In the genomic region with DNA sequence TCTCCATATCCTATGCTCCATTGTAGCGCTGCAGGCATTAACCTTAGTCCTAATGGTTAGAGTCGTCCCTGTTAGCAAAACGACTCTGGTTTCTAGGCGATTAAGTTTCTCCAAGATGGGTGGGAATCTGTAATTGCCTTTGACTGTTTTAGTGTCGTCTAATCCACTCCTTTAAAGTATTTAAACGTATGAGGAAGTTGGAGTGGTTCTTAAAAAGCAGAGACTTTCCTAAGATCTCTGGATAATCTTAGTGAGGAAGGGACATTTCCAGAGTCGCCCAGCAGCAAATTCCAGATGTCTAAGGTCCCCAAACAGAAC, we compare ENCODE assay signal across 8 cellular contexts. TPM values are rescaled to one million over a fixed set of nuclear protein-coding genes. Genes with fewer than 3 reads are reported as not detected.
DNase-seq lines count a peak whose midpoint lies in the region; ATAC-seq and TF ChIP-seq lines count a peak whose summit lies in the region.

No MANE protein-coding gene starts in this region.

- peak overlapping the region; percentile 97 to 100 (median 100) for H3K4me3 Mint-ChIP-seq in CD4-positive, CD25-positive, alpha-beta regulatory T cell
- peak overlapping the region; percentile 99 for H3K4me3 Mint-ChIP-seq in endothelial cell (ENCODE audit: unreplicated experiment)

- H3K9ac ChIP-seq in PC-3 (ENCODE audit: low read length) = peak overlapping the region; percentile 93

- H3F3A ChIP-seq in PC-3 (ENCODE audit: low read length, unreplicated experiment) = no peaks in the 10 kb centered on the region

- CTCF ChIA-PET in PC-3 (lab: Charles Lee) = no interaction called here

- TSS peak; percentile 82 for BruUV-seq in PC-3 (replicated peaks; lab: Mats Ljungman, UMichigan)

- peak overlapping the region; percentile 100 for H3K27ac Mint-ChIP-seq in CD4-positive, CD25-positive, alpha-beta regulatory T cell
- H3K27ac Mint-ChIP-seq in endothelial cell (ENCODE audit: unreplicated experiment) = peak overlapping the region; percentile 100

- peaks cover 37% of the 10 kb centered on the region for H3K36me3 Mint-ChIP-seq in CD4-positive, CD25-positive, alpha-beta regulatory T cell
- no peaks in the 10 kb centered on the region for H3K36me3 Mint-ChIP-seq in endothelial cell (ENCODE audit: low read depth, unreplicated experiment)

- peak overlapping the region; percentile 93 for H3K4me3 ChIP-seq in CD4-positive, CD25-positive, alpha-beta regulatory T cell (ENCODE audit: low read depth, low read length)
- H3K4me3 ChIP-seq in PC-3 (ENCODE audit: low read length) (peak overlapping the region; percentile 88), neuron (ENCODE audit: low read length) (peak overlapping the region; percentile 90)

- H3K79me2 ChIP-seq in PC-3 (ENCODE audit: low read length) = peaks cover 55% of the 10 kb centered on the region

- H3K9me3 ChIP-seq in CD4-positive, CD25-positive, alpha-beta regulatory T cell (ENCODE audit: control insufficient read depth in 2 of 2, low read length in 2 of 2) = no peaks in the 10 kb centered on the region
- H3K9me3 ChIP-seq in PC-3 (ENCODE audit: low read length) (no peaks in the 10 kb centered on the region), neuron (ENCODE audit: low read length) (no peaks in the 10 kb centered on the region)

- no peaks in the 10 kb centered on the region for H3K27me3 ChIP-seq in CD4-positive, CD25-positive, alpha-beta regulatory T cell (ENCODE audit: control insufficient read depth, insufficient read depth, low read length)
- H3K27me3 ChIP-seq in PC-3 (ENCODE audit: low read length) = no peaks in the 10 kb centered on the region
- H3K27me3 ChIP-seq in neuron (ENCODE audit: insufficient read depth, low read length) = no peaks in the 10 kb centered on the region

- H2AFZ ChIP-seq in PC-3 (ENCODE audit: low read length) (peak overlapping the region; percentile 89), neuron (ENCODE audit: low read depth, low read length) (peak overlapping the region; percentile 15)

- peaks cover 32% of the 10 kb centered on the region for H3K4me1 ChIP-seq in CD4-positive, CD25-positive, alpha-beta regulatory T cell (ENCODE audit: control insufficient read depth, insufficient read depth, low read length, poor library complexity, severe bottlenecking)
- peaks cover 11% of the 10 kb centered on the region for H3K4me1 ChIP-seq in PC-3 (ENCODE audit: insufficient read depth, low read length)
- peaks cover 23% of the 10 kb centered on the region for H3K4me1 ChIP-seq in neuron (ENCODE audit: insufficient read depth, low read length)

- no peaks in the 10 kb centered on the region for H3K9me3 Mint-ChIP-seq in CD4-positive, CD25-positive, alpha-beta regulatory T cell
- no peaks in the 10 kb centered on the region for H3K9me3 Mint-ChIP-seq in endothelial cell (ENCODE audit: unreplicated experiment)

- H3K36me3 ChIP-seq in CD4-positive, CD25-positive, alpha-beta regulatory T cell (ENCODE audit: control insufficient read depth, insufficient read depth, low read length) = peaks cover 46% of the 10 kb centered on the region
- H3K36me3 ChIP-seq in PC-3 (ENCODE audit: low read depth, low read length) (peaks cover 20% of the 10 kb centered on the region), neuron (ENCODE audit: insufficient read depth, low read length) (peaks cover 50% of the 10 kb centered on the region)

- intact Hi-C loops in PC-3 (cut with micrococcal nuclease) = no loop called here

- peak overlapping the region; percentile 99 for H3K27ac ChIP-seq in CD4-positive, CD25-positive, alpha-beta regulatory T cell (ENCODE audit: insufficient read depth, low read length, poor library complexity, severe bottlenecking)
- no peak overlapping the region for H3K27ac ChIP-seq in PC-3 (ENCODE audit: low read length)

- ATAC-seq in CD4-positive, CD25-positive, alpha-beta regulatory T cell (ENCODE audit: low read depth in 2 of 2) = no peak
- ATAC-seq in PC-3 (no peak), GM21360 (IDR thresholded peaks at IDR 0.05; ENCODE audit: unreplicated experiment) (no peak)

- no peaks in the 10 kb centered on the region for H3K9me2 ChIP-seq in PC-3 (replicated peaks; ENCODE audit: low read length)

- POLR2A ChIA-PET in PC-3 (lab: Charles Lee; ENCODE audit: unreplicated experiment) = no interaction called here

- H3K4me1 Mint-ChIP-seq in CD4-positive, CD25-positive, alpha-beta regulatory T cell = peaks cover 38 to 71% (median 55%) of the 10 kb centered on the region in 4 donors
- peaks cover 14% of the 10 kb centered on the region for H3K4me1 Mint-ChIP-seq in endothelial cell (ENCODE audit: unreplicated experiment)

- no peaks in the 10 kb centered on the region for H4K20me1 ChIP-seq in PC-3 (ENCODE audit: low read length)

- no peak for TF ChIP-seq CTCF in PC-3 (conservative IDR thresholded peaks at IDR 0.05; ENCODE audit: low read depth, low read length)
- no peak for TF ChIP-seq CTCF in endothelial cell (IDR thresholded peaks at IDR 0.05; ENCODE audit: unreplicated experiment)

- no peak for DNase-seq in CD4-positive, CD25-positive, alpha-beta regulatory T cell
- no peak for DNase-seq in PC-3
- no peak for DNase-seq in endothelial cell (ENCODE audit: low spot score)
- DNase-seq in HT-29 (ENCODE audit: low spot score) = no peak
- DNase-seq in DMS153 treated with DMSO at 0.1 percent for 48 hours (lab: John Stamatoyannopoulos, UW; ENCODE audit: unreplicated experiment) = no peak
- DNase-seq in activated CD4-positive, alpha-beta T cell treated with anti-CD3 and anti-CD28 coated beads for 48 hours = no peak

- H3K4me2 ChIP-seq in PC-3 (ENCODE audit: low read length) = peak overlapping the region; percentile 85

- H3K27me3 Mint-ChIP-seq in CD4-positive, CD25-positive, alpha-beta regulatory T cell = no peaks in the 10 kb centered on the region
- H3K27me3 Mint-ChIP-seq in endothelial cell (ENCODE audit: unreplicated experiment) = peaks cover 13% of the 10 kb centered on the region

RNA-seq across cellular contexts. Expression of a gene that starts 0.3 kb away (rescaled TPM):
- total RNA-seq in CD4-positive, CD25-positive, alpha-beta regulatory T cell = 22.9 TPM
- polyA plus RNA-seq in CD4-positive, CD25-positive, alpha-beta regulatory T cell = 10 to 100 TPM; 66.8 to 99.3 (median 84.0) TPM
- total RNA-seq in PC-3 (2014; rRNA removed) = 54.4 and 57.6 TPM in 2 replicates
- 36.4 TPM for total RNA-seq in endothelial cell (ENCODE audit: unreplicated experiment)
- 19.2 and 20.1 TPM in 2 replicates for total RNA-seq in HT-29 (2014; rRNA removed; shearing (Covaris generic))

RNA-seq across cellular contexts. Expression of a gene that starts 0.5 kb away (rescaled TPM):
- total RNA-seq in CD4-positive, CD25-positive, alpha-beta regulatory T cell = 35.8 TPM
- 10 to 100 TPM; 23.8 to 37.8 (median 25.8) TPM for polyA plus RNA-seq in CD4-positive, CD25-positive, alpha-beta regulatory T cell
- total RNA-seq in PC-3 (2014; rRNA removed) = 7.3 and 10.5 TPM in 2 replicates
- total RNA-seq in endothelial cell (ENCODE audit: unreplicated experiment) = 14.7 TPM
- 5.2 and 10.4 TPM in 2 replicates for total RNA-seq in HT-29 (2014; rRNA removed; shearing (Covaris generic))

RNA-seq across cellular contexts. Expression of a gene that starts 28.8 kb away (rescaled TPM):
- total RNA-seq in CD4-positive, CD25-positive, alpha-beta regulatory T cell = 16.3 TPM
- 10 to 100 TPM; 10.0 to 18.7 (median 12.5) TPM for polyA plus RNA-seq in CD4-positive, CD25-positive, alpha-beta regulatory T cell
- total RNA-seq in PC-3 (2014; rRNA removed) (2.6 and 10.3 TPM in 2 replicates), endothelial cell (ENCODE audit: unreplicated experiment) (37.5 TPM)
- total RNA-seq in HT-29 (2014; rRNA removed; shearing (Covaris generic)) = 2.4 and 3.7 TPM in 2 replicates
